Comparison of ENCODE assay signal across 17 cellular contexts in the genomic region with DNA sequence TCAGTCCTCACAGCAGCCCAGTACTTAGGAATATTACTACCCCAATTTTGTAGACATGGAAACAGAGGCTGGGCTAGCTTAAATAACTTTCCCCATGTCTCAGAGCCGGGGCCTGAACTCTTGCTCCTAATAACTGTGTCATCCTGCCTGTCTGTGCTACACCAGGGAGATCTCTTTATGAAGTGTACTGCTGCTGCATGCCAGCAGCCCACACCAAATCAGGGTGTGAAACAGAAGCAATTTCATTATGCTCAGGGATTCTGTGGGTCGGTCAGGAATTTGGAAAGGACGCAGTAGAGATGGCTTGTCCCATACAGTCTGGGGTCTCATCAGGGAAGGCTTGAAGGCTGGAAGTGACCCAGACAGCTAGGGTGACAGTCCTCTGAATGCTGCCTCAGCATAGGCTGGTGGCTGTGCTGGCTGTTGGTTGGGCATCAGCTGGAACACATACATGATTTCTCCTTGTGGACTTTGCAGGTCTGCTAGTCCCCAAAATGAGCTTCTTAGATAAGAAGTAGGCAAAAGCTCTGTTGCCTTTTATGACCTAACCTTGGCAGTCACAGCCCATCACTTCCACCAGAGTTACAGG.
"Had no signal": no experiment of that assay in that cellular context is flagged by ENCODE, and none has a peak within 500 bp of the region (broad histone marks: within the 10 kb centered on the region; RNA-seq: fewer than 3 reads in every experiment).

No MANE protein-coding gene starts in this region.

- H3K27ac ChIP-seq: esophagus squamous epithelium, lower lobe of right lung, skin epidermis, WERI-Rb-1 had no signal

- H3K27ac Mint-ChIP-seq: activated T-helper 2 cell treated with anti-CD3 and anti-CD28 coated beads, Interferon-gamma antibody, Interleukin-2, Interleukin-4, amounts not matched to agents 10 μg/mL and 5 μg/mL and 100 μg/mL, durations not matched to agents 14 hours and 24 hours and 36 hours; progenitor cell of endocrine pancreas; stimulated activated naive CD8-positive, alpha-beta T cell treated with anti-CD3 and anti-CD28 coated beads, Interleukin-15, Interleukin-2, amounts not matched to agents 100 ng/mL and 50 ng/mL, for 24 hours; T-helper 1 cell treated with Interleukin-12 subunit alpha and Interleukin-12 subunit beta and Interleukin-4 antibody, amounts not matched to agents 30 μg/mL and 1 μg/mL, for 36 hours had no signal

- H3K27me3 Mint-ChIP-seq: progenitor cell of endocrine pancreas; stimulated activated naive CD8-positive, alpha-beta T cell treated with anti-CD3 and anti-CD28 coated beads, Interleukin-15, Interleukin-2, amounts not matched to agents 100 ng/mL and 50 ng/mL, for 24 hours had no signal

- H3K27me3 ChIP-seq: adrenal gland, esophagus squamous epithelium had no signal

- H3K4me1 Mint-ChIP-seq: neural crest cell had no signal

- H3K9me3 Mint-ChIP-seq: activated T-helper 2 cell treated with anti-CD3 and anti-CD28 coated beads, Interferon-gamma antibody, Interleukin-2, Interleukin-4, amounts not matched to agents 10 μg/mL and 5 μg/mL and 100 μg/mL, durations not matched to agents 14 hours and 24 hours and 36 hours; neural crest cell; stimulated activated naive CD8-positive, alpha-beta T cell treated with anti-CD3 and anti-CD28 coated beads, Interleukin-15, Interleukin-2, amounts not matched to agents 100 ng/mL and 50 ng/mL, for 24 hours; T-helper 1 cell treated with Interleukin-12 subunit alpha and Interleukin-12 subunit beta and Interleukin-4 antibody, amounts not matched to agents 30 μg/mL and 1 μg/mL, for 36 hours had no signal

- H3K4me3 ChIP-seq: adrenal gland, esophagus squamous epithelium, lower lobe of right lung, skin epidermis had no signal

- ATAC-seq: lower lobe of right lung had no signal

- DNase-seq: activated CD4-positive, alpha-beta T cell treated with anti-CD3 and anti-CD28 coated beads for 1 hour; activated naive CD4-positive, alpha-beta T cell treated with Interleukin-2 at 50 U/mL for 16 hours; dermis blood vessel endothelial cell; effector memory CD4-positive, alpha-beta T cell; esophagus squamous epithelium; hippocampal formation; left cardiac atrium; lower lobe of right lung; midbrain; WERI-Rb-1 had no signal

- H3K9me3 ChIP-seq: adrenal gland, esophagus squamous epithelium, lower lobe of right lung had no signal

- H3K4me3 Mint-ChIP-seq: neural crest cell; stimulated activated naive CD8-positive, alpha-beta T cell treated with anti-CD3 and anti-CD28 coated beads, Interleukin-15, Interleukin-2, amounts not matched to agents 100 ng/mL and 50 ng/mL, for 24 hours; T-helper 1 cell treated with Interleukin-12 subunit alpha and Interleukin-12 subunit beta and Interleukin-4 antibody, amounts not matched to agents 30 μg/mL and 1 μg/mL, for 36 hours had no signal
